ENCODE assay signal across 8 cellular contexts in the genomic region with DNA sequence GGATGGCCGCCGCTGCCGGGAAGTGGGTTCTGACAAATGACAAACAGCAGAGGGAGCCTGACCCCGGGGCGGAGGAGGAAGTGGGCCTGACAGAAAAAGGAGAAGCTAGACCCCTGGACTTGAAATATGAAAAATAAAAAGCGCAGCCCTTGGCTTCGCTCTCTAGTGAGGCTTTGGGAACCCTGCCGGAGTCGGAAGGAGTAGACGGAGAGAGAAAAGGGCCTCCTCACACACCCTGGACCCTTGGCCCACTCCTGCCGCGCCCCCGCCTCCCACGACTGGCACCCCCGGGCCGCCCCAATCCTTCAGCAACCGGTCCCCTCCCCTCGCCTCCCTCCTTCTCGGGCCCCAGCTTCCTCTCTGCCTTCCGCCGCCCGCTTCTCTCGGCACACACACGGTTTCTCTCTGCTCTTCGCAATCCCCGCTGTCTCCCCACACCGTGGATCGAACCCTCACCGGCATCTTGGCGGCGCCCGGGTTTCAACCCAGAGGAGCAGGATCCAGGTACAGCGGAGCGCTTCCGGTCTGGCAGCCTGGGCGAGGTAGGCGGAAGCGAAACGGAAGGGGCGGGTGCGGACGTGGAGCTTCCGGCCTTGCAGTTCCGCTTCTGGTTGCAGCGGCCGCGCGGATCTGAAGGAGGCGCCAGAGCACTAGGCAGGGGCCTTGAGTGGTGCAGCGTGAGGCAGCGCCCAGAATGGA. TPM values are rescaled to one million over a fixed set of nuclear protein-coding genes. Genes with fewer than 3 reads are reported as not detected.
DNase-seq lines count a peak whose midpoint lies in the region; ATAC-seq and TF ChIP-seq lines count a peak whose summit lies in the region.

Gene ARPC3 (minus strand): TSS at position 539 of the 699 bp plus-strand sequence. CDS start 77 bp downstream, at position 462.

- intact Hi-C loops in dendritic cell treated with granulocyte-macrophage colony-stimulating factor and Interleukin-4, amounts not matched to agents 40 ng/mL and 50 ng/mL, for 4 days (cut with micrococcal nuclease) = loop anchor here (1.0 to 5.0 kb wide), 5 partner anchors 19 to 437 kb away; partner anchors contain the start of genes FAM216A and GPN3
- intact Hi-C loops in left lung (cut with DNase I) = no loop called here

- peak; percentile 98 for DNase-seq in CD1c-positive myeloid dendritic cell (ENCODE audit: extremely low spot score)
- peak; percentile 96 for DNase-seq in NCI-H748 (lab: John Stamatoyannopoulos, UW; ENCODE audit: unreplicated experiment)
- DNase-seq in activated CD4-positive, alpha-beta T cell treated with anti-CD3 and anti-CD28 coated beads, Interleukin-2, amount 50 U/mL, for 24 hours (ENCODE audit: low read depth in 1 of 2, low spot score in 1 of 2) = peak; percentile 87 to 92
- peak; percentile 96 to 98 for DNase-seq in left lung
- peak; percentile 92 to 93 for DNase-seq in stimulated activated CD4-positive, alpha-beta T cell treated with anti-CD3 and anti-CD28 coated beads, Interleukin-2, amount 100 ng/mL, for 48 hours

- H3K27ac Mint-ChIP-seq in dendritic cell treated with granulocyte-macrophage colony-stimulating factor and Interleukin-4, amounts not matched to agents 40 ng/mL and 50 ng/mL, for 4 days = peak within 1 kb of the TSS; percentile 100

- H3K9me3 ChIP-seq in left lung = no peaks in the 10 kb centered on the region

- peak within 1 kb of the TSS; percentile 100 for H3K4me3 Mint-ChIP-seq in dendritic cell treated with granulocyte-macrophage colony-stimulating factor and Interleukin-4, amounts not matched to agents 40 ng/mL and 50 ng/mL, for 4 days

- H3K36me3 ChIP-seq in left lung = peaks cover 0 to 49% of the 10 kb centered on the region in 2 donors

- no peaks in the 10 kb centered on the region for H3K9me3 Mint-ChIP-seq in dendritic cell treated with granulocyte-macrophage colony-stimulating factor and Interleukin-4, amounts not matched to agents 40 ng/mL and 50 ng/mL, for 4 days

- ATAC-seq in GM19372 (IDR thresholded peaks at IDR 0.05; ENCODE audit: low read depth, unreplicated experiment) (peak; percentile 91), HG03558 (IDR thresholded peaks at IDR 0.05; ENCODE audit: extremely low read depth, unreplicated experiment) (peak; percentile 70), left lung (peak; percentile 99)

- no peaks in the 10 kb centered on the region for H3K27me3 Mint-ChIP-seq in dendritic cell treated with granulocyte-macrophage colony-stimulating factor and Interleukin-4, amounts not matched to agents 40 ng/mL and 50 ng/mL, for 4 days

- TF ChIP-seq CTCF in left lung (IDR thresholded peaks at IDR 0.05) = peak; percentile 72 to 74

- H3K4me1 Mint-ChIP-seq in dendritic cell treated with granulocyte-macrophage colony-stimulating factor and Interleukin-4, amounts not matched to agents 40 ng/mL and 50 ng/mL, for 4 days (ENCODE audit: low read depth) = peaks cover 57% of the 10 kb centered on the region

- peaks cover 4 to 52% of the 10 kb centered on the region in 2 donors for H3K4me1 ChIP-seq in left lung

- H3K36me3 Mint-ChIP-seq in dendritic cell treated with granulocyte-macrophage colony-stimulating factor and Interleukin-4, amounts not matched to agents 40 ng/mL and 50 ng/mL, for 4 days (ENCODE audit: low read depth) = peaks cover 72% of the 10 kb centered on the region

- H3K4me3 ChIP-seq in left lung = peak within 1 kb of the TSS; percentile 74 to 77

- peak within 1 kb of the TSS; percentile 93 to 98 for H3K27ac ChIP-seq in left lung

- H3K27me3 ChIP-seq in left lung = no peaks in the 10 kb centered on the region

RNA-seq across cellular contexts. Expression of gene ARPC3, which starts in this region (rescaled TPM):
- 100 to 1,000 TPM; 239 to 273 TPM for total RNA-seq in left lung

Comparison
In these comparisons a context has a peak if more than half of its experiments do, and no peak if none do; other contexts are left out.
1. Peak in every context shown above with its lines: DNase-seq, ATAC-seq, H3K4me3 ChIP-seq and H3K27ac ChIP-seq.